8 cellular contexts compared by ENCODE assay signal in the genomic region with DNA sequence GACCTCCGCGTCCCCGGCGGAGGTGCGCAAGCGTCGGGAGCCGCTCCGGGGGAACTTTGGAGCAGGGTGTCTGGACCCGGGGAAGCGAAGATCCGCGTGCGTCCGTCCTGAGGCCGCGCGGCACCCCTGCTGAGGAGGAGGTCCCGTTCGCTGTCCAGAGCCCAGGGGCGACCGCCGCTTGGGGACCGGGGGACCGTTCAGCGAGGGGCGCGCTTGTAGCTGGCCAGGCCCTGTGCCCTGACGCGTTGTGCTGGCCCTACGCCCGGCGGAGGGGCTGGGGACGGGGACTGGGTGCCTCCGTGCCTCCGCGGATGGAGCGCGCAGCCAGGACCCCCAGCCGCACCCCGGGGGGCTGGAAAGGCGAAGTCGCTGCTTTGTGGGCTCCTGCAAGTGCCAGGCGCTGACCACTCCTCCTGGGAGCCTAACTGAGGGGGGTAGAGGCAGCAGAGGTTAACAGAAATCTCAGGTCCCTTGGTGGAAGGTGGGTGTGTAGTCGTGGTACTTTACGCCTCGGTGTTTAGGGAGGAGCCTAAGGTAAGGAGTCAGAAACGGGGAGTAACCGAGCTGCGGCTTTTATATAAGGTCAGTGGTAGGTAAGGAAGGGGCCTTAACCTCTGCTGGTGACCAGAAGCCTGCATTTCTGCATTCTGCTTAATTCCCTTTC. TPM values are rescaled to one million over a fixed set of nuclear protein-coding genes. Genes with fewer than 3 reads are reported as not detected.
DNase-seq lines count a peak whose midpoint lies in the region; ATAC-seq, FAIRE-seq and TF ChIP-seq lines count a peak whose summit lies in the region.

A gene (plus strand): TSS at position 605 of the 664 bp plus-strand sequence. CDS start 90,642 bp downstream, outside the sequence.

- no peaks in the 10 kb centered on the region for H3K9me3 Mint-ChIP-seq in activated T-helper 17 cell treated with anti-CD3 and anti-CD28 coated beads, Interleukin-2, amount 50 U/mL, for 72 hours

- no peak within 1 kb of the TSS for H3K27ac Mint-ChIP-seq in activated T-helper 17 cell treated with anti-CD3 and anti-CD28 coated beads, Interleukin-2, amount 50 U/mL, for 72 hours

- no peak for TF ChIP-seq EP300 in A549 (IDR thresholded peaks at IDR 0.05)

- H3K27ac ChIP-seq in A549 (peak within 1 kb of the TSS; percentile 97 to 100), prostate gland (peak within 1 kb of the TSS; percentile 57 to 65)

- H3K4me3 ChIP-seq in A549, result peak within 1 kb of the TSS; percentile 96
- H3K4me3 ChIP-seq in prostate gland, result peak within 1 kb of the TSS; percentile 63 to 66

- WGBS in A549 (ENCODE audit: missing lambda C conversion rate), result 0% methylated on average over 8 of the region's 50 CpGs
- 2% methylated on average over 20 of the region's 50 CpGs for WGBS in prostate gland

- H3K36me3 Mint-ChIP-seq in activated T-helper 17 cell treated with anti-CD3 and anti-CD28 coated beads, Interleukin-2, amount 50 U/mL, for 72 hours (ENCODE audit: low read depth), result no peaks in the 10 kb centered on the region

- H3K4me1 ChIP-seq in A549, result peaks cover 38% of the 10 kb centered on the region
- no peaks in the 10 kb centered on the region for H3K4me1 ChIP-seq in prostate gland (replicated peaks)

- H3K36me3 ChIP-seq in prostate gland, result no peaks in the 10 kb centered on the region

- peak; percentile 69 to 84 for DNase-seq in A549 (ENCODE audit: low read depth in 1 of 2, low spot score in 1 of 2)
- peak; percentile 27 for DNase-seq in GM19238 (ENCODE audit: insufficient read length, low spot score)
- DNase-seq in left cardiac atrium, result peak; percentile 41
- peak; percentile 20 for DNase-seq in prostate gland (ENCODE audit: low spot score)

- 0 out of 5 replicates have a peak, but pooled peaks of 1 of the 2 experiments have one; percentile 19 for TF ChIP-seq RAD21 in A549 (conservative IDR thresholded peaks at IDR 0.05 in 1 of 2, IDR thresholded peaks at IDR 0.05 in 1 of 2)

- ATAC-seq in A549 (peak; percentile 82 to 92), left cardiac atrium (peak; percentile 64 to 68), HG02623 (IDR thresholded peaks at IDR 0.05; ENCODE audit: unreplicated experiment) (no peak), GM19397 (IDR thresholded peaks at IDR 0.05; ENCODE audit: unreplicated experiment) (no peak), GM19452 (IDR thresholded peaks at IDR 0.05; ENCODE audit: unreplicated experiment) (no peak)
- peak; percentile 75 for ATAC-seq in activated T-helper 17 cell treated with anti-CD3 and anti-CD28 coated beads, Interleukin-2, amount 50 U/mL, for 72 hours (replicated peaks)

- TF ChIP-seq CTCF in A549 (IDR thresholded peaks at IDR 0.05) (no peak), prostate gland (IDR thresholded peaks at IDR 0.05) (peak in 1 of 4 experiments; percentile 9)

- no peak for FAIRE-seq in A549 (lab: Jason Lieb, UNC)

- POLR2A ChIA-PET in A549 (lab: Yijun Ruan, JAX), result interaction anchor here (0.6 to 1.2 kb wide), 4 partner anchors 8 to 196 kb away, joined by 3 read pairs; a partner anchor contains a TSS

- H3K4me2 ChIP-seq in A549, result peak within 1 kb of the TSS; percentile 71

- H3K27me3 ChIP-seq in prostate gland (replicated peaks; ENCODE audit: insufficient read depth), result no peaks in the 10 kb centered on the region

- peaks cover 5% of the 10 kb centered on the region for H3K4me1 Mint-ChIP-seq in activated T-helper 17 cell treated with anti-CD3 and anti-CD28 coated beads, Interleukin-2, amount 50 U/mL, for 72 hours

- H3K4me3 Mint-ChIP-seq in activated T-helper 17 cell treated with anti-CD3 and anti-CD28 coated beads, Interleukin-2, amount 50 U/mL, for 72 hours, result peak within 1 kb of the TSS; percentile 68

- CTCF ChIA-PET in A549 (lab: Yijun Ruan, JAX), result interaction anchor here (0.6 to 3.9 kb wide), 10 partner anchors 8 to 194 kb away, joined by 3 to 27 read pairs (median 3); no protein-coding TSS in a partner anchor

- no peaks in the 10 kb centered on the region for H3K9me3 ChIP-seq in A549
- no peaks in the 10 kb centered on the region for H3K9me3 ChIP-seq in prostate gland

- H3K27me3 Mint-ChIP-seq in activated T-helper 17 cell treated with anti-CD3 and anti-CD28 coated beads, Interleukin-2, amount 50 U/mL, for 72 hours, result peaks cover 29% of the 10 kb centered on the region

- intact Hi-C loops in left cardiac atrium (cut with DNase I), result loop anchor here in 1 of 2 donors (10.0 kb wide), 1 partner anchor 186 kb away; no protein-coding TSS in a partner anchor
- intact Hi-C loops in prostate gland (cut with DNase I), result no loop called here

- no peak for TF ChIP-seq POLR2A in A549 (IDR thresholded peaks at IDR 0.05; ENCODE audit: low read length)
- TF ChIP-seq POLR2A in prostate gland (IDR thresholded peaks at IDR 0.05), result peak; percentile 68

TF ChIP-seq in A549, 52 proteins besides CTCF, POLR2A, EP300 and RAD21:
- TF ChIP-seq RNF2 (IDR thresholded peaks at IDR 0.05; ENCODE audit: borderline replicate concordance, low read depth) (no peak), ESRRA (IDR thresholded peaks at IDR 0.05; ENCODE audit: borderline replicate concordance, low read length) (no peak), MYC (IDR thresholded peaks at IDR 0.05; ENCODE audit: borderline replicate concordance, low read length) (peak; percentile 15; the same call in 1 of the 2 replicates), HEYL (CRISPR knock-in tag; IDR thresholded peaks at IDR 0.05) (no peak), NPAS2 (CRISPR knock-in tag; IDR thresholded peaks at IDR 0.05; ENCODE audit: borderline replicate concordance) (no peak), CEBPB (IDR thresholded peaks at IDR 0.05) (no peak)
- TF ChIP-seq, protein P1, sequence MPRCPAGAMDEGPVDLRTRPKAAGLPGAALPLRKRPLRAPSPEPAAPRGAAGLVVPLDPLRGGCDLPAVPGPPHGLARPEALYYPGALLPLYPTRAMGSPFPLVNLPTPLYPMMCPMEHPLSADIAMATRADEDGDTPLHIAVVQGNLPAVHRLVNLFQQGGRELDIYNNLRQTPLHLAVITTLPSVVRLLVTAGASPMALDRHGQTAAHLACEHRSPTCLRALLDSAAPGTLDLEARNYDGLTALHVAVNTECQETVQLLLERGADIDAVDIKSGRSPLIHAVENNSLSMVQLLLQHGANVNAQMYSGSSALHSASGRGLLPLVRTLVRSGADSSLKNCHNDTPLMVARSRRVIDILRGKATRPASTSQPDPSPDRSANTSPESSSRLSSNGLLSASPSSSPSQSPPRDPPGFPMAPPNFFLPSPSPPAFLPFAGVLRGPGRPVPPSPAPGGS (IDR thresholded peaks at IDR 0.05), result 0 out of 3 replicates have a peak, but pooled peaks have one; percentile 24
- TF ChIP-seq, protein P2, sequence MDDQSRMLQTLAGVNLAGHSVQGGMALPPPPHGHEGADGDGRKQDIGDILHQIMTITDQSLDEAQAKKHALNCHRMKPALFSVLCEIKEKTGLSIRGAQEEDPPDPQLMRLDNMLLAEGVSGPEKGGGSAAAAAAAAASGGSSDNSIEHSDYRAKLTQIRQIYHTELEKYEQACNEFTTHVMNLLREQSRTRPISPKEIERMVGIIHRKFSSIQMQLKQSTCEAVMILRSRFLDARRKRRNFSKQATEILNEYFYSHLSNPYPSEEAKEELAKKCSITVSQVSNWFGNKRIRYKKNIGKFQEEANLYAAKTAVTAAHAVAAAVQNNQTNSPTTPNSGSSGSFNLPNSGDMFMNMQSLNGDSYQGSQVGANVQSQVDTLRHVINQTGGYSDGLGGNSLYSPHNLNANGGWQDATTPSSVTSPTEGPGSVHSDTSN (IDR thresholded peaks at IDR 0.05), result no peak
- TF ChIP-seq, protein P3, sequence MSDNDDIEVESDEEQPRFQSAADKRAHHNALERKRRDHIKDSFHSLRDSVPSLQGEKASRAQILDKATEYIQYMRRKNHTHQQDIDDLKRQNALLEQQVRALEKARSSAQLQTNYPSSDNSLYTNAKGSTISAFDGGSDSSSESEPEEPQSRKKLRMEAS (IDR thresholded peaks at IDR 0.05), result peak; percentile 53
TF ChIP-seq in A549: peak in this region for 3.

RNA-seq across cellular contexts. Expression of the gene that starts here (rescaled TPM):
- polyA plus RNA-seq in A549 (2011; rRNA removed) (43.1 and 51.0 TPM in 2 replicates), A549 (2017; fragmentation: RNase III; extraction: RNeasy Plus Mini Kit Qiagen cat#74134 plus additional on column Dnase treatment) (34.6 to 38.9 TPM (median 35.2 TPM) in 3 replicates)
- polyA plus RNA-seq in A549 (2012; cell fraction: cytosol; rRNA removed), result 15.6 and 18.4 TPM in 2 replicates
- 8.5 and 10.5 TPM in 2 replicates for polyA plus RNA-seq in A549 (2012; cell fraction: nucleus; rRNA removed)
- 51.3 and 55.0 TPM in 2 replicates for polyA minus RNA-seq in A549 (2011; rRNA and poly(A)+ RNA removed)
- total RNA-seq in activated T-helper 17 cell treated with anti-CD3 and anti-CD28 coated beads, Interleukin-2, amount 50 U/mL, for 72 hours, result 10 to 100 TPM in 1 of 2 donors, 1 to 10 TPM in 1; 1.5 to 18.3 TPM
- total RNA-seq in left cardiac atrium (10 to 100 TPM; 40.1 to 57.2 TPM), prostate gland (10 to 100 TPM in 1 of 2 donors, 1 to 10 TPM in 1; 7.0 to 12.9 TPM)

Comparison
In these comparisons a context has a peak if more than half of its experiments do, and no peak if none do; other contexts are left out.
1. ATAC-seq: peak in A549 (2 of 2), activated T-helper 17 cell treated with anti-CD3 and anti-CD28 coated beads, Interleukin-2, amount 50 U/mL, for 72 hours (single experiment) and left cardiac atrium (2 of 2); none in HG02623 (single experiment), GM19397 (single experiment) and GM19452 (single experiment).
2. DNase-seq: peak in every context shown above with its lines; median percentile 76 in A549; 41 in left cardiac atrium; 27 in GM19238; 20 in prostate gland.